ENCODE assay signal across 8 cellular contexts in the genomic region with DNA sequence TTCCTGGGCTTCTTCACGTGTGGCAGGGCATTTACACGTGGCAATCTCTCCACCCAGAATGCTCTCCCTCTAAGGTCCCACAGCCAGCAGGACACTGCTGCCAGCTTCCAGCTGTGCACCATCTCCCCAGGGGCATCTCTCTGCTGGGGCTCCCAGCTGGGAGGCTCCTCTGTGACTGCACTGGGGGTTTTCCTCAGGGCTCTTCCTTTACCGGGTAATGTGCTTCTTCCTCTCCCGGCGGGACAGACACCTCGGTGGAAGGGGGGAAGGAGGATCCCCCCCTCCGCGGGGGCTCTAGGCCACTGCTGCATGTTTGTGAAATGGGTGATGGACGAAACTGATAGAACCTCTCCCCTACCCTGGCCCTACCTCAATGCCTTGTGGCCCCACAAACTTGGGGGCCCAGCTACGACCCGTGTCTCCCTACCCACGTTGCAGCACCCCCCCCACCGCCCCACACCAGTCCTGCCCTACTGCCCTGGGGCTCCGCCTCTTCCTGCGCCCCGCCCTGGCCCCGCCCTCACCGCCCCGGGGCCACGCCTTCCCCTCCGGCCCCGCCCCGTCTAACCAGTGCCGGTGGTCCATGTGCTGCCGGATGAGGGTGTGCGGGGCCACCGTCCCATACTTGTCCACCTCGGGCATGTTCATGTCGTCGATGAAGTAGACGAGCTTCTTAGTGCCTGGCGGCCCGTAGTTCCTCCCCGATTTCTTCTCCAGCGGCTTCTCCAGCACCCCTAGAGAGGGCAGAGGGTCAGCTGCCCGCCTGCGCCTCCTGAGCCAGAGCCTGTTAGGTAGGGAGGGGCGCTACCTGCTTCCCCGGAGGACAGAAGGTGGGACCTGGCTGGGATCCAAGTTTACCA.
DNase-seq lines count a peak whose midpoint lies in the region; ATAC-seq, FAIRE-seq and TF ChIP-seq lines count a peak whose summit lies in the region.

No MANE protein-coding gene starts in this region.

- TF ChIP-seq POLR2A in right lobe of liver (IDR thresholded peaks at IDR 0.05) (no peak), HepG2 (IDR thresholded peaks at IDR 0.05; ENCODE audit: insufficient read depth in 1 of 2, low read depth in 2 of 2, low read length in 2 of 2) (no peak)

- DNase-seq in right lobe of liver: no peak
- no peak for DNase-seq in HepG2 (ENCODE audit: low spot score)
- DNase-seq in T follicular helper cell (ENCODE audit: low read depth): peak; percentile 49
- DNase-seq in astrocyte of the hippocampus (ENCODE audit: low read depth, low spot score): peak; percentile 46
- DNase-seq in medulla oblongata (ENCODE audit: extremely low spot score): peak; percentile 42
- DNase-seq in stimulated activated CD8-positive, alpha-beta memory T cell treated with anti-CD3 and anti-CD28 coated beads, Interleukin-7, amount 100 ng/mL, for 48 hours (ENCODE audit: extremely low read depth in 1 of 2, low read depth in 1 of 2): peak; percentile 12 to 66
- DNase-seq in NCI-H524 (lab: John Stamatoyannopoulos, UW): no peak
- DNase-seq in putamen (ENCODE audit: low spot score): no peak

- CTCF ChIA-PET in HepG2 (lab: Yijun Ruan, JAX; ENCODE audit: low intra/inter-chr PET ratio, low total read pairs): no interaction called here

- in situ Hi-C loops in HepG2 (cut with HindIII; ENCODE audit: extremely low pct_ligation_motif_present, low pct_unique_long_range_greater_than_20kb): no loop called here

- H2AFZ ChIP-seq in HepG2 (ENCODE audit: low read length): no peak overlapping the region

- no peak overlapping the region for H3K9ac ChIP-seq in HepG2 (ENCODE audit: insufficient read depth, low read depth, low read length)

- no TSS peak for BruUV-seq in HepG2 (replicated peaks; lab: Mats Ljungman, UMichigan)

- H3K27me3 ChIP-seq in right lobe of liver (peaks cover 0 to 3% of the 10 kb centered on the region in 2 donors), HepG2 (ENCODE audit: control insufficient read depth in 1 of 2, insufficient read depth in 2 of 2, low read length in 2 of 2) (peaks cover 0 to 29% of the 10 kb centered on the region in 2 experiments; a peak in 3 of 5 replicates)

- ATAC-seq in right lobe of liver: peak; percentile 39 to 59 (median 52)
- ATAC-seq in HepG2: no peak

- no peaks in the 10 kb centered on the region for H4K20me1 ChIP-seq in HepG2 (ENCODE audit: insufficient read depth, low read length)

- H3K79me2 ChIP-seq in HepG2 (ENCODE audit: insufficient read depth, low read length): no peaks in the 10 kb centered on the region

- no peaks in the 10 kb centered on the region for H3K9me3 ChIP-seq in right lobe of liver
- H3K9me3 ChIP-seq in HepG2 (ENCODE audit: low read length): no peaks in the 10 kb centered on the region

- no peak for FAIRE-seq in HepG2 (lab: Jason Lieb, UNC)

- POLR2A ChIA-PET in HepG2 (lab: Yijun Ruan, JAX): no interaction called here

- H3K36me3 ChIP-seq in right lobe of liver: no peaks in the 10 kb centered on the region
- no peaks in the 10 kb centered on the region for H3K36me3 ChIP-seq in HepG2 (replicated peaks in 1 of 2; ENCODE audit: control insufficient read depth in 1 of 2, insufficient read depth in 2 of 2, low read length in 2 of 2)

- H3K27ac ChIP-seq in right lobe of liver (no peak overlapping the region), HepG2 (ENCODE audit: extremely low read length, insufficient read depth, low read length) (no peak overlapping the region)

- TF ChIP-seq CTCF in right lobe of liver (IDR thresholded peaks at IDR 0.05) (no peak), HepG2 (CRISPR knock-in tag; IDR thresholded peaks at IDR 0.05) (no peak)

- WGBS in right lobe of liver (ENCODE audit: insufficient coverage, low coverage, low lambda C conversion rate, missing lambda C conversion rate): 17% methylated on average over 28 of the region's 39 CpGs
- 61% methylated on average over 33 of the region's 39 CpGs for WGBS in HepG2 (ENCODE audit: low lambda C conversion rate)

- H3K4me3 ChIP-seq in right lobe of liver: no peak overlapping the region
- H3K4me3 ChIP-seq in HepG2 (replicated peaks in 1 of 3; ENCODE audit: insufficient read depth in 1 of 3, low read depth in 2 of 3, low read length in 3 of 3): no peak overlapping the region

- no peak overlapping the region for H3K4me2 ChIP-seq in HepG2 (ENCODE audit: low read depth, low read length)

- no peak for TF ChIP-seq RAD21 in HepG2 (CRISPR knock-in tag; IDR thresholded peaks at IDR 0.05)

- no peak for TF ChIP-seq EP300 in HepG2 (IDR thresholded peaks at IDR 0.05; ENCODE audit: low read depth in 2 of 2, low read length in 2 of 2)
- TF ChIP-seq EP300 in HepG2 (CRISPR knock-in tag; IDR thresholded peaks at IDR 0.05; ENCODE audit: borderline replicate concordance): no peak

- intact Hi-C loops in right lobe of liver (cut with DNase I): no loop called here
- intact Hi-C loops in HepG2 (cut with micrococcal nuclease; ENCODE audit: unreplicated experiment): no loop called here

- H3K4me1 ChIP-seq in right lobe of liver: no peaks in the 10 kb centered on the region
- no peaks in the 10 kb centered on the region for H3K4me1 ChIP-seq in HepG2 (ENCODE audit: insufficient read depth, low read length)

TF ChIP-seq in HepG2, 621 proteins besides CTCF, POLR2A, EP300 and RAD21 (continues in another document):
- TF ChIP-seq SAFB2 (CRISPR knock-in tag; IDR thresholded peaks at IDR 0.05; ENCODE audit: borderline replicate concordance, low read depth) (no peak), ZNF558 (CRISPR knock-in tag; IDR thresholded peaks at IDR 0.05; ENCODE audit: borderline replicate concordance) (no peak), JUN (CRISPR knock-in tag; IDR thresholded peaks at IDR 0.05) (no peak), NFE2 (CRISPR knock-in tag; IDR thresholded peaks at IDR 0.05) (no peak), ZNF782 (CRISPR knock-in tag; IDR thresholded peaks at IDR 0.05; ENCODE audit: borderline replicate concordance) (no peak), RNF2 (conservative IDR thresholded peaks at IDR 0.05; ENCODE audit: low read depth) (no peak), KDM1A (CRISPR knock-in tag; IDR thresholded peaks at IDR 0.05) (no peak), ATF7 (IDR thresholded peaks at IDR 0.05) (no peak), ATF7 (CRISPR knock-in tag; IDR thresholded peaks at IDR 0.05) (no peak), RARA (CRISPR knock-in tag; IDR thresholded peaks at IDR 0.05) (no peak), CBX2 (IDR thresholded peaks at IDR 0.05; ENCODE audit: low read depth, low read length) (no peak), CBX2 (CRISPR knock-in tag; IDR thresholded peaks at IDR 0.05; ENCODE audit: low read depth) (no peak), SRSF4 (IDR thresholded peaks at IDR 0.05; ENCODE audit: low read depth, low read length, poor library complexity, severe bottlenecking) (no peak), ZBTB8A (CRISPR knock-in tag; IDR thresholded peaks at IDR 0.05; ENCODE audit: borderline replicate concordance, low read depth) (no peak), MYNN (CRISPR knock-in tag; IDR thresholded peaks at IDR 0.05; ENCODE audit: low read depth) (no peak), MTA3 (CRISPR knock-in tag; IDR thresholded peaks at IDR 0.05) (no peak)
- TF ChIP-seq, protein P1, sequence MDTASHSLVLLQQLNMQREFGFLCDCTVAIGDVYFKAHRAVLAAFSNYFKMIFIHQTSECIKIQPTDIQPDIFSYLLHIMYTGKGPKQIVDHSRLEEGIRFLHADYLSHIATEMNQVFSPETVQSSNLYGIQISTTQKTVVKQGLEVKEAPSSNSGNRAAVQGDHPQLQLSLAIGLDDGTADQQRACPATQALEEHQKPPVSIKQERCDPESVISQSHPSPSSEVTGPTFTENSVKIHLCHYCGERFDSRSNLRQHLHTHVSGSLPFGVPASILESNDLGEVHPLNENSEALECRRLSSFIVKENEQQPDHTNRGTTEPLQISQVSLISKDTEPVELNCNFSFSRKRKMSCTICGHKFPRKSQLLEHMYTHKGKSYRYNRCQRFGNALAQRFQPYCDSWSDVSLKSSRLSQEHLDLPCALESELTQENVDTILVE (CRISPR knock-in tag; IDR thresholded peaks at IDR 0.05): no peak
- TF ChIP-seq, protein P2, sequence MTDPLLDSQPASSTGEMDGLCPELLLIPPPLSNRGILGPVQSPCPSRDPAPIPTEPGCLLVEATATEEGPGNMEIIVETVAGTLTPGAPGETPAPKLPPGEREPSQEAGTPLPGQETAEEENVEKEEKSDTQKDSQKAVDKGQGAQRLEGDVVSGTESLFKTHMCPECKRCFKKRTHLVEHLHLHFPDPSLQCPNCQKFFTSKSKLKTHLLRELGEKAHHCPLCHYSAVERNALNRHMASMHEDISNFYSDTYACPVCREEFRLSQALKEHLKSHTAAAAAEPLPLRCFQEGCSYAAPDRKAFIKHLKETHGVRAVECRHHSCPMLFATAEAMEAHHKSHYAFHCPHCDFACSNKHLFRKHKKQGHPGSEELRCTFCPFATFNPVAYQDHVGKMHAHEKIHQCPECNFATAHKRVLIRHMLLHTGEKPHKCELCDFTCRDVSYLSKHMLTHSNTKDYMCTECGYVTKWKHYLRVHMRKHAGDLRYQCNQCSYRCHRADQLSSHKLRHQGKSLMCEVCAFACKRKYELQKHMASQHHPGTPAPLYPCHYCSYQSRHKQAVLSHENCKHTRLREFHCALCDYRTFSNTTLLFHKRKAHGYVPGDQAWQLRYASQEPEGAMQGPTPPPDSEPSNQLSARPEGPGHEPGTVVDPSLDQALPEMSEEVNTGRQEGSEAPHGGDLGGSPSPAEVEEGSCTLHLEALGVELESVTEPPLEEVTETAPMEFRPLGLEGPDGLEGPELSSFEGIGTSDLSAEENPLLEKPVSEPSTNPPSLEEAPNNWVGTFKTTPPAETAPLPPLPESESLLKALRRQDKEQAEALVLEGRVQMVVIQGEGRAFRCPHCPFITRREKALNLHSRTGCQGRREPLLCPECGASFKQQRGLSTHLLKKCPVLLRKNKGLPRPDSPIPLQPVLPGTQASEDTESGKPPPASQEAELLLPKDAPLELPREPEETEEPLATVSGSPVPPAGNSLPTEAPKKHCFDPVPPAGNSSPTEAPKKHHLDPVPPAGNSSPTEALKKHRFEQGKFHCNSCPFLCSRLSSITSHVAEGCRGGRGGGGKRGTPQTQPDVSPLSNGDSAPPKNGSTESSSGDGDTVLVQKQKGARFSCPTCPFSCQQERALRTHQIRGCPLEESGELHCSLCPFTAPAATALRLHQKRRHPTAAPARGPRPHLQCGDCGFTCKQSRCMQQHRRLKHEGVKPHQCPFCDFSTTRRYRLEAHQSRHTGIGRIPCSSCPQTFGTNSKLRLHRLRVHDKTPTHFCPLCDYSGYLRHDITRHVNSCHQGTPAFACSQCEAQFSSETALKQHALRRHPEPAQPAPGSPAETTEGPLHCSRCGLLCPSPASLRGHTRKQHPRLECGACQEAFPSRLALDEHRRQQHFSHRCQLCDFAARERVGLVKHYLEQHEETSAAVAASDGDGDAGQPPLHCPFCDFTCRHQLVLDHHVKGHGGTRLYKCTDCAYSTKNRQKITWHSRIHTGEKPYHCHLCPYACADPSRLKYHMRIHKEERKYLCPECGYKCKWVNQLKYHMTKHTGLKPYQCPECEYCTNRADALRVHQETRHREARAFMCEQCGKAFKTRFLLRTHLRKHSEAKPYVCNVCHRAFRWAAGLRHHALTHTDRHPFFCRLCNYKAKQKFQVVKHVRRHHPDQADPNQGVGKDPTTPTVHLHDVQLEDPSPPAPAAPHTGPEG (CRISPR knock-in tag; IDR thresholded peaks at IDR 0.05): no peak

Comparison
In these comparisons a context has a peak if more than half of its experiments do, and no peak if none do; other contexts are left out.
1. DNase-seq: peak in T follicular helper cell (single experiment), astrocyte of the hippocampus (single experiment), medulla oblongata (single experiment) and stimulated activated CD8-positive, alpha-beta memory T cell treated with anti-CD3 and anti-CD28 coated beads, Interleukin-7, amount 100 ng/mL, for 48 hours (2 of 2); none in right lobe of liver (0 of 3), HepG2 (single experiment), NCI-H524 (0 of 2) and putamen (single experiment).